21 cellular contexts compared by ENCODE assay signal in genomic region chr20:11958852-11959251, GRCh38. TPM values are rescaled to one million over a fixed set of nuclear protein-coding genes. Genes with fewer than 3 reads are reported as not detected.
DNase-seq lines count a peak whose midpoint lies in the region; ATAC-seq and TF ChIP-seq lines count a peak whose summit lies in the region.
"Had no signal": no experiment of that assay in that cellular context is flagged by ENCODE, and none has a peak within 500 bp of the region (broad histone marks: within the 10 kb centered on the region; RNA-seq: fewer than 3 reads in every experiment).

No MANE protein-coding gene starts in this region.

- peaks cover 8 to 10% of the 10 kb centered on the region in 2 experiments; a peak in 4 of 5 replicates for H3K9me3 Mint-ChIP-seq in H9
- peaks cover 5% of the 10 kb centered on the region for H3K9me3 Mint-ChIP-seq in activated T-cell treated with anti-CD3 and anti-CD28 coated beads, Interleukin-2, amount 50 U/mL, for 24 hours

- no TSS peak for BruUV-seq in mammary epithelial cell (replicated peaks; lab: Mats Ljungman, UMichigan)

- H3K4ac ChIP-seq in H9 (ENCODE audit: low read depth, low read length): no peak overlapping the region

- no peak overlapping the region for H2BK15ac ChIP-seq in H9 (ENCODE audit: low read depth, low read length)

- H3K79me2 ChIP-seq in mammary epithelial cell (ENCODE audit: insufficient read depth, low read length) (no peaks in the 10 kb centered on the region), H9 (ENCODE audit: insufficient read depth, low read length) (no peaks in the 10 kb centered on the region)

- H3K36me3 Mint-ChIP-seq in H9 (ENCODE audit: insufficient read depth in 1 of 3, low read depth in 3 of 3): peaks cover 2 to 8% (median 6%) of the 10 kb centered on the region in 3 experiments; a peak in 3 of 7 replicates
- no peaks in the 10 kb centered on the region for H3K36me3 Mint-ChIP-seq in activated T-cell treated with anti-CD3 and anti-CD28 coated beads, Interleukin-2, amount 50 U/mL, for 24 hours (ENCODE audit: low read depth)
- H3K36me3 Mint-ChIP-seq: CD8-positive, alpha-beta memory T cell; IgD-negative memory B cell had no signal

- peaks cover 4% of the 10 kb centered on the region for H3K27me3 Mint-ChIP-seq in H9 (ENCODE audit: low read depth)
- peaks cover 2% of the 10 kb centered on the region for H3K27me3 Mint-ChIP-seq in activated T-cell treated with anti-CD3 and anti-CD28 coated beads, Interleukin-2, amount 50 U/mL, for 24 hours
- H3K27me3 Mint-ChIP-seq: CD8-positive, alpha-beta memory T cell; IgD-negative memory B cell had no signal

- no peaks in the 10 kb centered on the region for H4K20me1 ChIP-seq in mammary epithelial cell (ENCODE audit: insufficient read depth, low read length)
- peaks cover 3% of the 10 kb centered on the region for H4K20me1 ChIP-seq in H9 (ENCODE audit: control insufficient read depth, insufficient read depth, insufficient read length)

- H3K9ac ChIP-seq in mammary epithelial cell (ENCODE audit: insufficient read depth, low read length) (no peak overlapping the region), H9 (ENCODE audit: extremely low read depth, insufficient read length, low read length) (no peak overlapping the region)

- no peak overlapping the region for H2BK5ac ChIP-seq in H9 (ENCODE audit: insufficient read length, low read length)

- H2BK120ac ChIP-seq in H9 (ENCODE audit: low read depth, low read length, poor library complexity, severe bottlenecking): no peak overlapping the region

- no peak overlapping the region for H3K56ac ChIP-seq in H9 (ENCODE audit: insufficient read length, low read depth, low read length)

- no peaks in the 10 kb centered on the region for H3K79me1 ChIP-seq in H9 (ENCODE audit: insufficient read depth, low read depth, low read length, poor library complexity, severe bottlenecking)

- H3K9me3 ChIP-seq in breast epithelium (peaks cover 0 to 10% of the 10 kb centered on the region in 2 donors), mammary epithelial cell (replicated peaks; ENCODE audit: insufficient read depth, low read length) (peaks cover 3% of the 10 kb centered on the region), H9 (ENCODE audit: control insufficient read depth, low read depth, low read length) (no peaks in the 10 kb centered on the region), testis (no peaks in the 10 kb centered on the region)
- H3K9me3 ChIP-seq: Peyer's patch had no signal

- peak overlapping the region in 1 of 3 experiments; percentile 56; a peak in 2 of 7 replicates for H3K27ac Mint-ChIP-seq in H9
- H3K27ac Mint-ChIP-seq in activated T-cell treated with anti-CD3 and anti-CD28 coated beads, Interleukin-2, amount 50 U/mL, for 24 hours: no peak overlapping the region
- H3K27ac Mint-ChIP-seq: CD8-positive, alpha-beta memory T cell; IgD-negative memory B cell had no signal

- H3K23ac ChIP-seq in H9 (ENCODE audit: insufficient read length, low read depth, low read length): no peak overlapping the region

- ATAC-seq in foreskin keratinocyte: peak; percentile 31
- no peak for ATAC-seq in GM19463 (IDR thresholded peaks at IDR 0.05; ENCODE audit: unreplicated experiment)

- TF ChIP-seq POLR2A in breast epithelium (IDR thresholded peaks at IDR 0.05): no peak
- TF ChIP-seq POLR2A in testis (IDR thresholded peaks at IDR 0.05): no peak

- H3K23me2 ChIP-seq in H9 (ENCODE audit: insufficient read length, low read depth, low read length, poor library complexity, severe bottlenecking): no peaks in the 10 kb centered on the region

- H3K36me3 ChIP-seq in breast epithelium: no peaks in the 10 kb centered on the region
- no peaks in the 10 kb centered on the region for H3K36me3 ChIP-seq in mammary epithelial cell (ENCODE audit: insufficient read depth, low read length)
- no peaks in the 10 kb centered on the region for H3K36me3 ChIP-seq in testis (ENCODE audit: low read depth, missing control alignments)
- H3K36me3 ChIP-seq: Peyer's patch had no signal

- no peak overlapping the region for H4K5ac ChIP-seq in H9 (ENCODE audit: insufficient read length, low read depth, low read length)

- dilution Hi-C loops in mammary epithelial cell (cut with HindIII; ENCODE audit: low sequenced_read_pairs): no loop called here

- CTCF ChIA-PET in mammary epithelial cell (lab: Charles Lee; ENCODE audit: low non-redundant PET): no interaction called here

- H3K4me3 ChIP-seq in breast epithelium: peak overlapping the region in 2 of 3 donors; percentile 7 to 10
- no peak overlapping the region for H3K4me3 ChIP-seq in mammary epithelial cell (replicated peaks in 1 of 3; ENCODE audit: insufficient read depth in 1 of 3, low read depth in 2 of 3, low read length in 3 of 3)
- H3K4me3 ChIP-seq in testis: no peak overlapping the region
- H3K4me3 ChIP-seq: Peyer's patch had no signal

- H4K91ac ChIP-seq in H9 (ENCODE audit: insufficient read length, low read depth, low read length): no peak overlapping the region

- no peak overlapping the region for H3K27ac ChIP-seq in breast epithelium
- no peak overlapping the region for H3K27ac ChIP-seq in mammary epithelial cell (ENCODE audit: insufficient read depth, low read depth, low read length)
- no peak overlapping the region for H3K27ac ChIP-seq in H9 (ENCODE audit: insufficient read length, low read depth, low read length)
- H3K27ac ChIP-seq in foreskin keratinocyte: no peak overlapping the region
- no peak overlapping the region for H3K27ac ChIP-seq in testis
- H3K27ac ChIP-seq: Peyer's patch had no signal

- H4K8ac ChIP-seq in H9 (replicated peaks; ENCODE audit: insufficient read length, low read depth, low read length): no peak overlapping the region

- TF ChIP-seq CTCF in breast epithelium (IDR thresholded peaks at IDR 0.05) (no peak), mammary epithelial cell (conservative IDR thresholded peaks at IDR 0.05 in 1 of 2, IDR thresholded peaks at IDR 0.05 in 1 of 2; ENCODE audit: extremely low read depth in 1 of 2, insufficient read depth in 1 of 2, low read depth in 1 of 2, low read length in 2 of 2) (no peak), H9 (conservative IDR thresholded peaks at IDR 0.05) (no peak), foreskin keratinocyte (conservative IDR thresholded peaks at IDR 0.05) (no peak), testis (IDR thresholded peaks at IDR 0.05) (no peak)

- no peak overlapping the region for H3K14ac ChIP-seq in H9 (ENCODE audit: insufficient read depth, low read length)

- DNase-seq in breast epithelium (ENCODE audit: low spot score in 2 of 2): no peak
- no peak for DNase-seq in mammary epithelial cell
- no peak for DNase-seq in H9
- DNase-seq in foreskin keratinocyte: no peak
- peak; percentile 25 for DNase-seq in testis
- no peak for DNase-seq in HT-29 (ENCODE audit: low spot score)
- DNase-seq in activated T-cell treated with anti-CD3 and anti-CD28 coated beads, Interleukin-2, amount 50 U/mL, for 24 hours: no peak
- DNase-seq: 8988T; CD8-positive, alpha-beta memory T cell; DMS53; GOT3; Kasumi-1; NCI-H1092 treated with DMSO at 0.1 percent for 48 hours; NCI-H146; NCI-H2029 treated with DMSO at 0.1 percent for 48 hours; NCI-H2171; NCI-H446 treated with DMSO at 0.1 percent for 48 hours; NK-92 treated with Interleukin-12 subunit alpha and Interleukin-12 subunit beta, amount 100 ng/mL, for 24 hours; Peyer's patch had no signal

- H3K4me2 ChIP-seq in mammary epithelial cell (ENCODE audit: insufficient read depth, low read depth, low read length): no peak overlapping the region
- no peak overlapping the region for H3K4me2 ChIP-seq in H9 (ENCODE audit: insufficient read depth, insufficient read length, low read length)

- WGBS in mammary epithelial cell (ENCODE audit: low coverage, missing lambda C conversion rate): 87% methylated on average over 24 of the region's 24 CpGs
- no CpG with 5 or more reads among the region's 24 CpGs for WGBS in H9 (ENCODE audit: extremely low coverage, insufficient read length, low lambda C conversion rate)
- WGBS in testis, 2 donors: 41 to 70% methylated on average over 24 of the region's 24 CpGs

- in situ Hi-C loops in mammary epithelial cell (cut with MboI; ENCODE audit: low sequenced_read_pairs in 2 of 2): no loop called here

- H2AK5ac ChIP-seq in H9 (ENCODE audit: insufficient read length, low read length): no peak overlapping the region

- H3K18ac ChIP-seq in H9 (ENCODE audit: insufficient read length, low read depth, low read length): no peak overlapping the region

- H2AFZ ChIP-seq in mammary epithelial cell (ENCODE audit: low read depth, low read length): no peak overlapping the region
- H2AFZ ChIP-seq in H9 (ENCODE audit: low read length): peak overlapping the region; percentile 26

- H3K27me3 ChIP-seq in breast epithelium: no peaks in the 10 kb centered on the region
- H3K27me3 ChIP-seq in mammary epithelial cell (ENCODE audit: insufficient read depth, low read length): no peaks in the 10 kb centered on the region
- no peaks in the 10 kb centered on the region for H3K27me3 ChIP-seq in H9 (ENCODE audit: insufficient read depth, low read length)
- H3K27me3 ChIP-seq in foreskin keratinocyte: no peaks in the 10 kb centered on the region
- H3K27me3 ChIP-seq in testis: no peaks in the 10 kb centered on the region
- H3K27me3 ChIP-seq: Peyer's patch had no signal

- H3K4me1 Mint-ChIP-seq in H9: no peaks in the 10 kb centered on the region
- H3K4me1 Mint-ChIP-seq in activated T-cell treated with anti-CD3 and anti-CD28 coated beads, Interleukin-2, amount 50 U/mL, for 24 hours (ENCODE audit: low read depth): peaks cover 2% of the 10 kb centered on the region
- H3K4me1 Mint-ChIP-seq: CD8-positive, alpha-beta memory T cell; IgD-negative memory B cell had no signal

- intact Hi-C loops in breast epithelium (cut with DNase I; ENCODE audit: low total_unique reads) (no loop called here), mammary epithelial cell (cut with micrococcal nuclease) (no loop called here), testis (cut with DNase I; ENCODE audit: low total_unique reads) (no loop called here)

- H3K4me1 ChIP-seq in breast epithelium (no peaks in the 10 kb centered on the region), mammary epithelial cell (ENCODE audit: insufficient read depth, low read length) (no peaks in the 10 kb centered on the region), H9 (ENCODE audit: insufficient read depth, low read length) (no peaks in the 10 kb centered on the region), foreskin keratinocyte (no peaks in the 10 kb centered on the region), testis (no peaks in the 10 kb centered on the region)
- H3K4me1 ChIP-seq: Peyer's patch had no signal

- no peak overlapping the region for H3K4me3 Mint-ChIP-seq in H9
- H3K4me3 Mint-ChIP-seq in activated T-cell treated with anti-CD3 and anti-CD28 coated beads, Interleukin-2, amount 50 U/mL, for 24 hours: no peak overlapping the region
- H3K4me3 Mint-ChIP-seq: CD8-positive, alpha-beta memory T cell; IgD-negative memory B cell had no signal

- H3T11ph ChIP-seq in H9 (ENCODE audit: low read length): no peak overlapping the region

- no peak overlapping the region for H2BK20ac ChIP-seq in H9 (ENCODE audit: low read depth, low read length, poor library complexity, severe bottlenecking)

- no peak overlapping the region for H2BK12ac ChIP-seq in H9 (ENCODE audit: insufficient read length, low read depth, low read length)

RNA-seq across cellular contexts. Expression of gene BTBD3, which starts 41.2 kb away (rescaled TPM):
- 10 to 100 TPM; 15.4 to 50.3 (median 33.1) TPM for total RNA-seq in breast epithelium
- 10 to 100 TPM; 32.2 to 41.0 TPM for total RNA-seq in mammary epithelial cell
- polyA plus RNA-seq in mammary epithelial cell: 19.0 TPM
- 30.8 TPM for polyA minus RNA-seq in mammary epithelial cell
- 61.6 and 62.1 TPM in 2 replicates for total RNA-seq in H9 (2021)
- total RNA-seq in foreskin keratinocyte: 15.8 and 17.9 TPM in 2 replicates
- polyA plus RNA-seq in foreskin keratinocyte: 4.5 and 4.9 TPM in 2 replicates
- 10 to 100 TPM; 83.6 to 92.2 TPM for total RNA-seq in testis
- polyA plus RNA-seq in testis (ENCODE audit: insufficient read depth, low read depth, low replicate concordance): 34.4 TPM
- 20.3 and 26.7 TPM in 2 replicates for total RNA-seq in HT-29 (2014; rRNA removed; shearing (Covaris generic))
- polyA plus RNA-seq: IgD-negative memory B cell had no signal

Comparison
In these comparisons a context has a peak if more than half of its experiments do, and no peak if none do; other contexts are left out.
1. H3K4me3 ChIP-seq: peak in breast epithelium (2 of 3); none in mammary epithelial cell (0 of 3) and testis (0 of 2).